Comparison of ENCODE assay signal across 8 cellular contexts in genomic region chr5:39264528-39264927, GRCh38.
A peak's percentile ranks its signal among the peaks of the same experiment; 100 is the strongest.
DNase-seq lines count a peak whose midpoint lies in the region; ATAC-seq lines count a peak whose summit lies in the region.
"Had no signal": no experiment of that assay in that cellular context is flagged by ENCODE, and none has a peak within 500 bp of the region (broad histone marks: within the 10 kb centered on the region; RNA-seq: fewer than 3 reads in every experiment).

No MANE protein-coding gene starts in this region.

- peaks cover 10% of the 10 kb centered on the region for H3K4me1 Mint-ChIP-seq in memory B cell

- DNase-seq in memory B cell (ENCODE audit: low spot score in 2 of 2), result no peak
- DNase-seq in pons (ENCODE audit: low spot score), result no peak
- no peak for DNase-seq in nucleus accumbens (lab: John Stamatoyannopoulos, UW)
- DNase-seq: NCI-H2107 had no signal

- H3K36me3 Mint-ChIP-seq in memory B cell, result no peaks in the 10 kb centered on the region

- no peaks in the 10 kb centered on the region for H3K27me3 Mint-ChIP-seq in memory B cell

- peak; percentile 95 for ATAC-seq in GM18909 (IDR thresholded peaks at IDR 0.05; ENCODE audit: poor library complexity, unreplicated experiment)
- ATAC-seq in GM21576 (IDR thresholded peaks at IDR 0.05; ENCODE audit: unreplicated experiment), result peak; percentile 98
- ATAC-seq in HG03432 (IDR thresholded peaks at IDR 0.05; ENCODE audit: unreplicated experiment), result peak; percentile 93
- ATAC-seq in memory B cell (ENCODE audit: low read depth), result peak; percentile 43
- no peak for ATAC-seq in GM19035 (IDR thresholded peaks at IDR 0.05; ENCODE audit: unreplicated experiment)

- no peaks in the 10 kb centered on the region for H3K9me3 Mint-ChIP-seq in memory B cell

- H3K27ac Mint-ChIP-seq in memory B cell, result peak overlapping the region; percentile 1

- H3K4me3 Mint-ChIP-seq in memory B cell, result no peak overlapping the region
